Comparison of ENCODE assay signal across 8 cellular contexts in genomic region chr12:111313833-111314259, GRCh38. TPM values are rescaled to one million over a fixed set of nuclear protein-coding genes. Genes with fewer than 3 reads are reported as not detected.
A peak's percentile ranks its signal among the peaks of the same experiment; 100 is the strongest.
DNase-seq lines count a peak whose midpoint lies in the region; ATAC-seq, FAIRE-seq and TF ChIP-seq lines count a peak whose summit lies in the region.

No MANE protein-coding gene starts in this region.

- CTCF ChIA-PET in WTC11 (lab: Charles Lee): interaction anchor here (1.8 kb wide), 1 partner anchor 15 kb away, joined by 8 read pairs; no protein-coding TSS in a partner anchor

- H3K4me3 ChIP-seq in bronchial epithelial cell (ENCODE audit: low read depth, low read length): no peak overlapping the region

- ATAC-seq in WTC11: peak; percentile 97

- peak; percentile 94 for TF ChIP-seq CTCF in WTC11 (IDR thresholded peaks at IDR 0.05)
- TF ChIP-seq CTCF in bronchial epithelial cell (IDR thresholded peaks at IDR 0.05; ENCODE audit: insufficient read depth, low read length, severe bottlenecking): peak; percentile 88

- no peaks in the 10 kb centered on the region for H3K27me3 ChIP-seq in bronchial epithelial cell (ENCODE audit: control insufficient read depth, insufficient read depth, low read length)

- no peaks in the 10 kb centered on the region for H3K36me3 ChIP-seq in bronchial epithelial cell (ENCODE audit: control insufficient read depth, insufficient read depth, low read length)

- no peak for FAIRE-seq in bronchial epithelial cell (lab: Jason Lieb, UNC)

- DNase-seq in DMS153 treated with DMSO at 0.1 percent for 48 hours (lab: John Stamatoyannopoulos, UW; ENCODE audit: unreplicated experiment) (peak; percentile 44), DMS153 (lab: John Stamatoyannopoulos, UW) (no peak), NCI-H2107 (lab: John Stamatoyannopoulos, UW) (peak; percentile 63), WTC11 (ENCODE audit: low spot score) (peak; percentile 90), bronchial epithelial cell (ENCODE audit: low read depth) (peak; percentile 49), islet precursor cell (peak; percentile 91), T1000 (lab: John Stamatoyannopoulos, UW) (no peak)
- DNase-seq in stimulated activated CD4-positive, alpha-beta T cell treated with anti-CD3 and anti-CD28 coated beads, Interleukin-1b, Interleukin-23, amount 100 ng/mL, for 1 hour (ENCODE audit: low read depth in 2 of 2): peak; percentile 38 to 67

- 0 out of 2 replicates have a peak, but pooled peaks cover 3% of the 10 kb centered on the region for H3K4me1 Mint-ChIP-seq in WTC11

- H3K36me3 Mint-ChIP-seq in WTC11: no peaks in the 10 kb centered on the region; the same call in 1 of the 2 replicates

- H3K4me3 Mint-ChIP-seq in WTC11: no peak overlapping the region

- no peaks in the 10 kb centered on the region for H3K9me3 Mint-ChIP-seq in WTC11

- no peak overlapping the region; the same call in 1 of the 2 replicates for H3K27ac Mint-ChIP-seq in WTC11

- H3K27me3 Mint-ChIP-seq in WTC11 (ENCODE audit: low read depth): no peaks in the 10 kb centered on the region; the same call in 1 of the 2 replicates

- POLR2A ChIA-PET in WTC11 (lab: Charles Lee): interaction anchor here (0.6 kb wide), 1 partner anchor 108 kb away, joined by 3 read pairs; no protein-coding TSS in a partner anchor

TF ChIP-seq in WTC11, 78 proteins besides CTCF, POLR2A, EP300 and RAD21:
- TF ChIP-seq ZNF121 (CRISPR knock-in tag; IDR thresholded peaks at IDR 0.05): peak; percentile 48; the same call in 1 of the 2 replicates
- no peak for TF ChIP-seq ATF1 (CRISPR knock-in tag; IDR thresholded peaks at IDR 0.05)

RNA-seq across cellular contexts. Expression of gene PHETA1, which starts 55.0 kb away (rescaled TPM):
- total RNA-seq in WTC11 (2021) (12.4 to 18.6 TPM (median 14.9 TPM) in 3 replicates), bronchial epithelial cell (4.5 and 4.6 TPM in 2 replicates)

Comparison
In these comparisons a context has a peak if more than half of its experiments do, and no peak if none do; other contexts are left out.
1. DNase-seq: peak in DMS153 treated with DMSO at 0.1 percent for 48 hours (single experiment), NCI-H2107 (single experiment), WTC11 (single experiment), bronchial epithelial cell (single experiment), islet precursor cell (single experiment) and stimulated activated CD4-positive, alpha-beta T cell treated with anti-CD3 and anti-CD28 coated beads, Interleukin-1b, Interleukin-23, amount 100 ng/mL, for 1 hour (2 of 2); none in DMS153 (single experiment) and T1000 (single experiment).